In the genomic region with DNA sequence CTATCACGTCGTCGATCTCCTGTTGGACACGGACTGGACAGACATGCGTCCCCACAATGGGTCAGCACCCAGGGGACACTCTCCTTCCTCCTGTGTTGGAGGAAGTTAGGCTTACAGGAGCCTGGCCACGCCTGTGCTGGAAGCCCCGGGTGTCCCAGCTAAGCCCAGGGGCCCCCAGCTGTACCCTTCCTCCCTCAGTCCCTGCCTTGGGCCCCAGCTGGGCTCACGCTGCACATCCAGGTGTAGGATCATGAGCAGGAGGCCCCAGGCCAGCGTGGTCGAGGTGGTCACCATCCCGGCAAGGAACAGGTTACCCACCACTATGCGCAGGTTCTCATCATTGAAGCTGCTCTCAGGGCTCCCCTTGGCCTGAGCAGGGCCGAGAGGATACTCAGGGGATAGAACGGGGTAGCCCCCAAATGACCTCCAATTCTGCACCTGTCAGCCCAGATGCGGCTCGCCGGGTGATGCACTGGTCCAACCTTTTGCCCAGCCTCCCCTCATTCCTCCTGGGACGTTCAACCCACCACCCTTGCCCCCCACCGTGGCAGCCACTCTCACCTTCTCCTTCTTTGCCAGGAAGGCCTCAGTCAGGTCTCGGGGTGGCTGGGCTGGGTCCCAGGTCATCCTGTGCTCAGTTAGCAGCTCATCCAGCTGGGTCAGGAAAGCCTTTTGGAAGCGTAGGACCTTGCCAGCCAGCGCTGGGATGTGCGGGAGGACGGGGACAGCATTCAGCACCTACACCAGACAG, we compare ENCODE assay signal across 8 cellular contexts. TPM values are rescaled to one million over a fixed set of nuclear protein-coding genes. Genes with fewer than 3 reads are reported as not detected.
DNase-seq lines count a peak whose midpoint lies in the region; FAIRE-seq and TF ChIP-seq lines count a peak whose summit lies in the region.
"Not testable (repeated sequence)": the region's sequence is repeated elsewhere in the genome, so short reads cannot be mapped to it uniquely, and the experiment has no call there.

No MANE protein-coding gene starts in this region.

- not testable (repeated sequence) for H2BK12ac ChIP-seq in H1 (ENCODE audit: low read depth, low read length); neuronal stem cell (ENCODE audit: low read length)

- H3K4ac ChIP-seq in H1 (replicated peaks; ENCODE audit: insufficient read length, low read depth, low read length); neuronal stem cell (ENCODE audit: low read length): not testable (repeated sequence)

- H3K4me1 ChIP-seq in H1 (replicated peaks in 1 of 4; ENCODE audit: control insufficient read depth in 3 of 4, insufficient read depth in 4 of 4, low read length in 3 of 4); neuronal stem cell (ENCODE audit: control insufficient read depth in 2 of 2, insufficient read depth in 1 of 2, low read depth in 1 of 2, low read length in 2 of 2): not testable (repeated sequence)

- not testable (repeated sequence) for H3K79me1 ChIP-seq in H1 (ENCODE audit: low read depth, low read length); neuronal stem cell (ENCODE audit: low read depth, low read length)

- not testable (repeated sequence) for H3K56ac ChIP-seq in H1 (replicated peaks; ENCODE audit: insufficient read length, low read depth, low read length)

- TF ChIP-seq CTCF in CD14-positive monocyte (IDR thresholded peaks at IDR 0.05); H1 (IDR thresholded peaks at IDR 0.05; ENCODE audit: control extremely low read depth in 1 of 3, insufficient read depth in 1 of 3, low read depth in 1 of 3, low read length in 3 of 3); nephron progenitor cell (IDR thresholded peaks at IDR 0.05): not testable (repeated sequence)

- not testable (repeated sequence) for H3K9me3 ChIP-seq in H1 (ENCODE audit: insufficient read depth in 2 of 2, low read depth in 1 of 2, low read length in 1 of 2); neuronal stem cell (replicated peaks in 1 of 2; ENCODE audit: control insufficient read depth in 2 of 2, insufficient read depth in 1 of 2, low read depth in 1 of 2, low read length in 2 of 2)

- H3K27ac ChIP-seq in H1 (ENCODE audit: low read depth, low read length); neuronal stem cell (replicated peaks; ENCODE audit: low read length): not testable (repeated sequence)

- not testable (repeated sequence) for H3K27me3 Mint-ChIP-seq in CD14-positive monocyte (ENCODE audit: low read depth in 3 of 3); activated T-cell treated with anti-CD3 and anti-CD28 coated beads, Interleukin-2, amount 50 U/mL, for 24 hours; activated naive CD8-positive, alpha-beta T cell; nephron progenitor cell (ENCODE audit: low read depth, poor library complexity)

- intact Hi-C loops in CD14-positive monocyte (cut with micrococcal nuclease): not testable (repeated sequence)

- POLR2A ChIA-PET in H1 (lab: Charles Lee; ENCODE audit: partially characterized antibody): not testable (repeated sequence)

- H4K8ac ChIP-seq in H1 (ENCODE audit: extremely low read depth, insufficient read depth, low read length): peak overlapping the region; percentile 85; the same call in 1 of the 2 replicates
- not testable (repeated sequence) for H4K8ac ChIP-seq in neuronal stem cell (ENCODE audit: low read depth, low read length)

- 88% methylated on average over 18 of the region's 24 CpGs; no CpG with 5 or more reads in 1 of the 2 experiments for WGBS in H1 (ENCODE audit: extremely low coverage in 1 of 2, insufficient coverage in 1 of 2, insufficient read length in 1 of 2, insufficient replicate concordance in 2 of 2, low coverage in 1 of 2, low lambda C conversion rate in 2 of 2, missing lambda C conversion rate in 1 of 2), 2 experiments
- WGBS in neuronal stem cell (ENCODE audit: extremely low coverage in 2 of 2, insufficient read length in 2 of 2, insufficient replicate concordance in 1 of 2), 2 donors: no CpG with 5 or more reads among the region's 24 CpGs

- not testable (repeated sequence) for H3K18ac ChIP-seq in H1 (ENCODE audit: extremely low read depth, low read length); neuronal stem cell (ENCODE audit: low read length)

- not testable (repeated sequence) for H2AK5ac ChIP-seq in H1 (ENCODE audit: low read depth, low read length); neuronal stem cell (ENCODE audit: low read depth, low read length)

- CTCF ChIA-PET in H1 (lab: Charles Lee; ENCODE audit: partially characterized antibody): not testable (repeated sequence)

- not testable (repeated sequence) for TF ChIP-seq RAD21 in H1 (IDR thresholded peaks at IDR 0.05 in 1 of 2, conservative IDR thresholded peaks at IDR 0.05 in 1 of 2; ENCODE audit: low read depth in 2 of 2, low read length in 2 of 2)

- H3K36me3 Mint-ChIP-seq in CD14-positive monocyte (peaks cover 3 to 11% of the 10 kb centered on the region in 2 donors), nephron progenitor cell (ENCODE audit: low read depth) (peaks cover 15% of the 10 kb centered on the region)
- H3K36me3 Mint-ChIP-seq in activated T-cell treated with anti-CD3 and anti-CD28 coated beads, Interleukin-2, amount 50 U/mL, for 24 hours (ENCODE audit: low read depth): peaks cover 41% of the 10 kb centered on the region
- not testable (repeated sequence) for H3K36me3 Mint-ChIP-seq in activated naive CD8-positive, alpha-beta T cell

- not testable (repeated sequence) for H4K20me1 ChIP-seq in H1 (replicated peaks in 1 of 2; ENCODE audit: control insufficient read depth in 1 of 2, insufficient read depth in 2 of 2, low read length in 2 of 2)

- H3K9me3 Mint-ChIP-seq in CD14-positive monocyte; activated T-cell treated with anti-CD3 and anti-CD28 coated beads, Interleukin-2, amount 50 U/mL, for 24 hours; activated naive CD8-positive, alpha-beta T cell (ENCODE audit: low read depth); nephron progenitor cell: not testable (repeated sequence)

- not testable (repeated sequence) for H3K36me3 ChIP-seq in H1 (ENCODE audit: control insufficient read depth in 2 of 4, insufficient read depth in 4 of 4, low read length in 3 of 4)
- H3K36me3 ChIP-seq in neuronal stem cell (replicated peaks in 1 of 2; ENCODE audit: control insufficient read depth in 2 of 2, insufficient read depth in 2 of 2, low read length in 2 of 2): peaks cover 4 to 13% of the 10 kb centered on the region in 2 donors

- not testable (repeated sequence) for TF ChIP-seq POLR2A in GM12891 (IDR thresholded peaks at IDR 0.05; ENCODE audit: low read depth, low read length); H1 (IDR thresholded peaks at IDR 0.05; ENCODE audit: control extremely low read depth in 1 of 2, low read depth in 2 of 2, low read length in 2 of 2)

- not testable (repeated sequence) for H3K79me2 ChIP-seq in H1 (ENCODE audit: control insufficient read depth in 1 of 2, insufficient read depth in 2 of 2, low read length in 2 of 2)

- H4K5ac ChIP-seq in H1 (ENCODE audit: insufficient read length, low read depth, low read length): not testable (repeated sequence)

- H3K4me3 ChIP-seq in H1 (ENCODE audit: extremely low read depth in 1 of 4, insufficient read depth in 2 of 4, low read depth in 3 of 4, low read length in 4 of 4); neuronal stem cell (ENCODE audit: low read length in 2 of 2): not testable (repeated sequence)

- H3K4me3 Mint-ChIP-seq in CD14-positive monocyte; activated T-cell treated with anti-CD3 and anti-CD28 coated beads, Interleukin-2, amount 50 U/mL, for 24 hours; activated naive CD8-positive, alpha-beta T cell; nephron progenitor cell: not testable (repeated sequence)

- H2BK120ac ChIP-seq in H1 (replicated peaks; ENCODE audit: low read depth, low read length); neuronal stem cell (ENCODE audit: low read depth, low read length): not testable (repeated sequence)

- not testable (repeated sequence) for H3K23me2 ChIP-seq in H1 (ENCODE audit: low read depth, low read length)

- not testable (repeated sequence) for H3K4me1 Mint-ChIP-seq in CD14-positive monocyte; activated T-cell treated with anti-CD3 and anti-CD28 coated beads, Interleukin-2, amount 50 U/mL, for 24 hours (ENCODE audit: low read depth); activated naive CD8-positive, alpha-beta T cell (ENCODE audit: low read depth); nephron progenitor cell

- H2BK5ac ChIP-seq in H1 (ENCODE audit: low read depth, low read length); neuronal stem cell (ENCODE audit: low read length): not testable (repeated sequence)

- not testable (repeated sequence) for H4K91ac ChIP-seq in H1 (replicated peaks; ENCODE audit: insufficient read length, low read length); neuronal stem cell (ENCODE audit: low read depth, low read length, poor library complexity)

- H3K27ac Mint-ChIP-seq in CD14-positive monocyte (peak overlapping the region in 2 of 7 donors; percentile 53 to 80), nephron progenitor cell (peak overlapping the region; percentile 61)
- peak overlapping the region; percentile 29 for H3K27ac Mint-ChIP-seq in activated T-cell treated with anti-CD3 and anti-CD28 coated beads, Interleukin-2, amount 50 U/mL, for 24 hours
- H3K27ac Mint-ChIP-seq in activated naive CD8-positive, alpha-beta T cell: peak overlapping the region; percentile 41

- FAIRE-seq in GM12891 (lab: Jason Lieb, UNC) (peak; percentile 62), urothelium cell line (lab: Jason Lieb, UNC) (peak; percentile 40)
- FAIRE-seq in H1 (lab: Jason Lieb, UNC): not testable (repeated sequence)

- TF ChIP-seq EP300 in H1 (IDR thresholded peaks at IDR 0.05; ENCODE audit: borderline replicate concordance in 1 of 2, low read depth in 2 of 2, low read length in 2 of 2): not testable (repeated sequence)

- not testable (repeated sequence) for H3K4me2 ChIP-seq in H1 (ENCODE audit: insufficient read depth in 1 of 2, low read depth in 2 of 2, low read length in 2 of 2); neuronal stem cell (ENCODE audit: insufficient read depth, low read length, poor library complexity, severe bottlenecking)

- not testable (repeated sequence) for H2BK20ac ChIP-seq in H1 (ENCODE audit: low read length)

- not testable (repeated sequence) for H2BK15ac ChIP-seq in H1 (ENCODE audit: low read length); neuronal stem cell (ENCODE audit: low read length)

- DNase-seq in CD14-positive monocyte (ENCODE audit: low spot score): peak; percentile 39
- not testable (repeated sequence) for DNase-seq in GM12891 (ENCODE audit: insufficient read length, low spot score); activated T-cell treated with anti-CD3 and anti-CD28 coated beads, Interleukin-2, amount 50 U/mL, for 24 hours; H1 (ENCODE audit: low read depth in 1 of 2, low spot score in 2 of 2); nephron progenitor cell; neuronal stem cell (ENCODE audit: low spot score); urothelium cell line (ENCODE audit: low spot score)

- H3K23ac ChIP-seq in H1 (ENCODE audit: insufficient read length); neuronal stem cell (ENCODE audit: low read depth, low read length, poor library complexity): not testable (repeated sequence)

- H3K14ac ChIP-seq in H1 (ENCODE audit: insufficient read length): not testable (repeated sequence)
- H3K14ac ChIP-seq in neuronal stem cell (ENCODE audit: low read length): peak overlapping the region; percentile 71

- H3K9ac ChIP-seq in H1 (replicated peaks in 1 of 4; ENCODE audit: extremely low read depth in 1 of 4, low read depth in 3 of 4, low read length in 3 of 4); neuronal stem cell (ENCODE audit: low read depth, low read length, poor library complexity): not testable (repeated sequence)

- not testable (repeated sequence) for H3K27me3 ChIP-seq in H1 (replicated peaks in 1 of 4; ENCODE audit: control insufficient read depth in 3 of 4, extremely low read depth in 1 of 4, insufficient read depth in 3 of 4, low read length in 3 of 4); neuronal stem cell (ENCODE audit: control insufficient read depth in 3 of 3, insufficient read depth in 3 of 3, low read depth in 1 of 3, low read length in 3 of 3)

- H2AFZ ChIP-seq in H1 (ENCODE audit: low read length); neuronal stem cell (ENCODE audit: low read length): not testable (repeated sequence)

RNA-seq across cellular contexts. Expression of a gene that starts 10.9 kb away (rescaled TPM):
- polyA plus RNA-seq in CD14-positive monocyte (not detected), H1 (2011; rRNA removed) (1.7 TPM in 2 replicates)
- 1.1 TPM for polyA plus RNA-seq in GM12891 (2012; ENCODE audit: low read depth, missing spikeins)
- 0.77 and 0.93 TPM in 2 replicates for total RNA-seq in H1 (2021; fragmentation: NEBNext Ultra II Directional; extraction: Animal tissue kit (Norgen Biotek cat#: 25700))
- 1.3 TPM for polyA plus RNA-seq in H1 (2011; cell fraction: cytosol; rRNA removed)
- polyA plus RNA-seq in H1 (2011; cell fraction: nucleus; rRNA removed): 7.8 TPM
- polyA plus RNA-seq in H1 (2012, experiment 1 of 2): 1.2 to 2.4 TPM (median 1.5 TPM) in 4 replicates
- 0.47 TPM for polyA plus RNA-seq in H1 (2012, experiment 2 of 2)
- polyA plus RNA-seq in H1 (2013, experiment 1 of 2): 0.61 TPM
- 0.46 TPM for polyA plus RNA-seq in H1 (2013, experiment 2 of 2)
- polyA minus RNA-seq in H1 (2011; rRNA and poly(A)+ RNA removed): 0.46 and 0.79 TPM in 2 replicates
- polyA minus RNA-seq in H1 (2011; cell fraction: cytosol; rRNA and poly(A)+ RNA removed): not detected
- 1.4 TPM for polyA minus RNA-seq in H1 (2011; cell fraction: nucleus; rRNA and poly(A)+ RNA removed)
- 0.29 TPM for polyA plus RNA-seq in neuronal stem cell (2013, experiment 1 of 2)
- 0.29 TPM for polyA plus RNA-seq in neuronal stem cell (2013, experiment 2 of 2)

RNA-seq across cellular contexts. Expression of a gene that starts 50.9 kb away (rescaled TPM):
- polyA plus RNA-seq in CD14-positive monocyte (100 to 1,000 TPM; 138 to 167 TPM), H1 (2011; rRNA removed) (60.1 and 76.2 TPM in 2 replicates)
- polyA plus RNA-seq in GM12891 (2012; ENCODE audit: low read depth, missing spikeins): 112 TPM
- 99.5 and 105 TPM in 2 replicates for total RNA-seq in H1 (2021; fragmentation: NEBNext Ultra II Directional; extraction: Animal tissue kit (Norgen Biotek cat#: 25700))
- 106 TPM for polyA plus RNA-seq in H1 (2011; cell fraction: cytosol; rRNA removed)
- polyA plus RNA-seq in H1 (2011; cell fraction: nucleus; rRNA removed): 45.7 TPM
- 119 to 140 TPM (median 130 TPM) in 4 replicates for polyA plus RNA-seq in H1 (2012, experiment 1 of 2)
- 88.8 TPM for polyA plus RNA-seq in H1 (2012, experiment 2 of 2)
- 130 TPM for polyA plus RNA-seq in H1 (2013, experiment 1 of 2)
- polyA plus RNA-seq in H1 (2013, experiment 2 of 2): 129 TPM
- polyA minus RNA-seq in H1 (2011; rRNA and poly(A)+ RNA removed): 15.0 and 17.8 TPM in 2 replicates
- 25.5 TPM for polyA minus RNA-seq in H1 (2011; cell fraction: cytosol; rRNA and poly(A)+ RNA removed)
- polyA minus RNA-seq in H1 (2011; cell fraction: nucleus; rRNA and poly(A)+ RNA removed): 15.1 TPM
- polyA plus RNA-seq in neuronal stem cell (2013, experiment 1 of 2): 144 TPM
- polyA plus RNA-seq in neuronal stem cell (2013, experiment 2 of 2): 142 TPM
